ENCODE assay signal across 1 cellular context in the genomic region with DNA sequence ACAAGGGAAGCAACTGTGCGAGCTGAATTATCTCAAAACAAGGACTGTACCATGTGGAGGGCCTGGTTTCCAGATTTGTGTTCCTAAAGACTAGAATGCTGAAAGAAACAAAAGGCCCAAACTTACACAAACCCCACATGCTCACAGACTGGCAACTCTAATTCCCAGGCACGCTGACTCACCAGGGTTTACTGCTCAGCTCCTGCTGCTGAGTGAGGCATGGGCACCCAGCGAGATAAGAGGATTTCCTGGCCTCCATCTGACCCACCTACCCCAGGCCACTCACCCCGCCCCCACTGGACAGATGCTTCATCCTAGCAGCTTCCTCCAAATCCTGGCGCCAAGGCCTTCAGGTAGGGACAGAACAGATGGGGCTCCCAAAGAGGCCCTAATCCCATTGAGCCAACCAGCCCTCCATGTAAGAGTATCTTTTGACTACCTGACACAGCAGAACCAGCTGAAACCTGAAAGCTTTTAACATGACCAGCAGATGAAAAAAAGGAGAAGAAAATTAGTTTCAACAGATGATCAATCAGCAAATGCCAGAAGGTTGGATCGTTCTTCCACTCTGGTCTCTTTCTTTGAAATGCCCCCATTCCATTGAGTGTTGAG.
TF ChIP-seq lines count a peak whose summit lies in the region.

No MANE protein-coding gene starts in this region.

TF ChIP-seq in HepG2, 621 proteins besides CTCF, POLR2A, EP300 and RAD21:
- TF ChIP-seq ZNF687 (CRISPR knock-in tag; IDR thresholded peaks at IDR 0.05) (peak; percentile 65), ZBTB33 (CRISPR knock-in tag; IDR thresholded peaks at IDR 0.05) (peak; percentile 44; the same call in 1 of the 2 replicates), GATAD2A (CRISPR knock-in tag; IDR thresholded peaks at IDR 0.05) (peak; percentile 43; the same call in 1 of the 2 replicates), ATF3 (CRISPR knock-in tag; IDR thresholded peaks at IDR 0.05) (0 out of 2 replicates have a peak, but pooled peaks have one; percentile 10), RARA (CRISPR knock-in tag; IDR thresholded peaks at IDR 0.05) (peak; percentile 34; the same call in 1 of the 2 replicates), FOSL2 (CRISPR knock-in tag; IDR thresholded peaks at IDR 0.05) (peak; percentile 84), ZNF33A (CRISPR knock-in tag; IDR thresholded peaks at IDR 0.05; ENCODE audit: borderline replicate concordance) (no peak), ZNF652 (CRISPR knock-in tag; IDR thresholded peaks at IDR 0.05; ENCODE audit: borderline replicate concordance, low read depth) (0 out of 2 replicates have a peak, but pooled peaks have one; percentile 26), HOXA3 (CRISPR knock-in tag; IDR thresholded peaks at IDR 0.05) (no peak), SAP130 (CRISPR knock-in tag; IDR thresholded peaks at IDR 0.05; ENCODE audit: low read depth) (peak; percentile 34), ZNF264 (CRISPR knock-in tag; IDR thresholded peaks at IDR 0.05) (no peak), ZNF598 (CRISPR knock-in tag; IDR thresholded peaks at IDR 0.05; ENCODE audit: borderline replicate concordance) (0 out of 2 replicates have a peak, but pooled peaks have one; percentile 10), BORCS8-MEF2B (CRISPR knock-in tag; IDR thresholded peaks at IDR 0.05) (0 out of 2 replicates have a peak, but pooled peaks have one; percentile 10), POLR2G (IDR thresholded peaks at IDR 0.05; ENCODE audit: low read depth, low read length) (no peak), ZNF839 (CRISPR knock-in tag; IDR thresholded peaks at IDR 0.05; ENCODE audit: borderline replicate concordance) (no peak), NFE2 (CRISPR knock-in tag; IDR thresholded peaks at IDR 0.05) (0 out of 2 replicates have a peak, but pooled peaks have one; percentile 33), PRDM10 (CRISPR knock-in tag; IDR thresholded peaks at IDR 0.05; ENCODE audit: low read depth) (peak; percentile 77), GMEB1 (CRISPR knock-in tag; IDR thresholded peaks at IDR 0.05; ENCODE audit: borderline replicate concordance) (0 out of 2 replicates have a peak, but pooled peaks have one; percentile 17)
- TF ChIP-seq, protein P1, sequence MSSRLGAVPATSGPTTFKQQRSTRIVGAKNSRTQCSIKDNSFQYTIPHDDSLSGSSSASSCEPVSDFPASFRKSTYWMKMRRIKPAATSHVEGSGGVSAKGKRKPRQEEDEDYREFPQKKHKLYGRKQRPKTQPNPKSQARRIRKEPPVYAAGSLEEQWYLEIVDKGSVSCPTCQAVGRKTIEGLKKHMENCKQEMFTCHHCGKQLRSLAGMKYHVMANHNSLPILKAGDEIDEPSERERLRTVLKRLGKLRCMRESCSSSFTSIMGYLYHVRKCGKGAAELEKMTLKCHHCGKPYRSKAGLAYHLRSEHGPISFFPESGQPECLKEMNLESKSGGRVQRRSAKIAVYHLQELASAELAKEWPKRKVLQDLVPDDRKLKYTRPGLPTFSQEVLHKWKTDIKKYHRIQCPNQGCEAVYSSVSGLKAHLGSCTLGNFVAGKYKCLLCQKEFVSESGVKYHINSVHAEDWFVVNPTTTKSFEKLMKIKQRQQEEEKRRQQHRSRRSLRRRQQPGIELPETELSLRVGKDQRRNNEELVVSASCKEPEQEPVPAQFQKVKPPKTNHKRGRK (CRISPR knock-in tag; IDR thresholded peaks at IDR 0.05) = no peak
- TF ChIP-seq, protein P2, sequence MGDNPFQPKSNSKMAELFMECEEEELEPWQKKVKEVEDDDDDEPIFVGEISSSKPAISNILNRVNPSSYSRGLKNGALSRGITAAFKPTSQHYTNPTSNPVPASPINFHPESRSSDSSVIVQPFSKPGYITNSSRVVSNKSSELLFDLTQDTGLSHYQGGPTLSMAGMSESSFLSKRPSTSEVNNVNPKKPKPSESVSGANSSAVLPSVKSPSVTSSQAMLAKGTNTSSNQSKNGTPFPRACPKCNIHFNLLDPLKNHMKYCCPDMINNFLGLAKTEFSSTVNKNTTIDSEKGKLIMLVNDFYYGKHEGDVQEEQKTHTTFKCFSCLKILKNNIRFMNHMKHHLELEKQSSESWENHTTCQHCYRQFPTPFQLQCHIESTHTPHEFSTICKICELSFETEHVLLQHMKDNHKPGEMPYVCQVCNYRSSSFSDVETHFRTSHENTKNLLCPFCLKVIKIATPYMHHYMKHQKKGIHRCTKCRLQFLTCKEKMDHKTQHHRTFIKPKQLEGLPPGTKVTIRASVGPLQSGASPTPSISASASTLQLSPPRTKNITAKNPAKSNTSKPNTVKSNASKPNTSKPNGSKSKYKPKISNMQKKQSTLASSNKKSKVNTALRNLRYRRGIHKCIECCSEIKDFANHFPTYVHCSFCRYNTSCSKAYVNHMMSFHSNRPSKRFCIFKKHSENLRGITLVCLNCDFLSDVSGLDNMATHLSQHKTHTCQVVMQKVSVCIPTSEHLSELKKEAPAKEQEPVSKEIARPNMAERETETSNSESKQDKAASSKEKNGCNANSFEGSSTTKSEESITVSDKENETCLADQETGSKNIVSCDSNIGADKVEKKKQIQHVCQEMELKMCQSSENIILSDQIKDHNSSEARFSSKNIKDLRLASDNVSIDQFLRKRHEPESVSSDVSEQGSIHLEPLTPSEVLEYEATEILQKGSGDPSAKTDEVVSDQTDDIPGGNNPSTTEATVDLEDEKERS (CRISPR knock-in tag; IDR thresholded peaks at IDR 0.05) = no peak
- TF ChIP-seq, protein P3, sequence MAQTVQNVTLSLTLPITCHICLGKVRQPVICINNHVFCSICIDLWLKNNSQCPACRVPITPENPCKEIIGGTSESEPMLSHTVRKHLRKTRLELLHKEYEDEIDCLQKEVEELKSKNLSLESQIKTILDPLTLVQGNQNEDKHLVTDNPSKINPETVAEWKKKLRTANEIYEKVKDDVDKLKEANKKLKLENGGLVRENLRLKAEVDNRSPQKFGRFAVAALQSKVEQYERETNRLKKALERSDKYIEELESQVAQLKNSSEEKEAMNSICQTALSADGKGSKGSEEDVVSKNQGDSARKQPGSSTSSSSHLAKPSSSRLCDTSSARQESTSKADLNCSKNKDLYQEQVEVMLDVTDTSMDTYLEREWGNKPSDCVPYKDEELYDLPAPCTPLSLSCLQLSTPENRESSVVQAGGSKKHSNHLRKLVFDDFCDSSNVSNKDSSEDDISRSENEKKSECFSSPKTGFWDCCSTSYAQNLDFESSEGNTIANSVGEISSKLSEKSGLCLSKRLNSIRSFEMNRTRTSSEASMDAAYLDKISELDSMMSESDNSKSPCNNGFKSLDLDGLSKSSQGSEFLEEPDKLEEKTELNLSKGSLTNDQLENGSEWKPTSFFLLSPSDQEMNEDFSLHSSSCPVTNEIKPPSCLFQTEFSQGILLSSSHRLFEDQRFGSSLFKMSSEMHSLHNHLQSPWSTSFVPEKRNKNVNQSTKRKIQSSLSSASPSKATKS (CRISPR knock-in tag; IDR thresholded peaks at IDR 0.05) = no peak
